In the genomic region with DNA sequence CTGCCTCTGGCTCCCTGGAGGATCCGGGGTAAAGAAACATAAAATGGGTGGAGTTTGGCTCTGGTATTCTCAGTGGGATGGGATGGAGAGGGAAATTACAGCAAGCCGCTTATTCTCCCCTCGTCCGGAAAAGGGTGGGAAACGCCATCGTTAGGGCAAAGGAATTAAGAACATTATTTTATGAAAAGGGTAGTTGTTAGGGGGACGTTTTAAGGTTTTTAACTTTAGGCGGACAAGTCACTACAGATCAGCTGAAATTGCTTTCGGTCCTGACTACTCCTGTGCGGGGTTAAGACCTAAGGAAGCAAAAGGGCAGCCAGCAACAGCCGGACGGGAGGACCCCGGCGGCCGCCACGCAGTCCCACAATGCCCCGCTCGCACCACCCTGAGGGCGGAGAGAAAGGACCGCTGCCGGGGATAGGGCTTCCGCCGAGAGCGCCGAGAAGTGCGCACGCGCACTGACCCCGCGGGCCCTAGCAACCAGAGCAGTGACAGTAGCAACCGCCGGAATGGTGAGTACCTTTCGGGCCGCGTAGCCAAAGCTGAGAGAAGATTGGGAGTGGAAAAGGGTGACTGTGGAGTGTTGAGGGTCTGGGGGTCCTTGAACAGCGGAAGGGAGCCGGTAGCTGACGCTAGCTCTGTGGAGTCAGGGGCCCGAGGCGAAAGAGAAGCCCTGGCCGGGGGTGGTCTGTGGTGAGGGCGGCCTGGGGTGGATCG, we compare ENCODE assay signal across 1 cellular context.
TF ChIP-seq lines count a peak whose summit lies in the region.

Gene DNAL1, plus strand, starts transcription at position 456 of the 717 bp plus-strand sequence. Its CDS starts 54 bp downstream, at position 510.

TF ChIP-seq in GM12878, 131 proteins besides CTCF, POLR2A, EP300 and RAD21 (continued from another document):
- TF ChIP-seq, protein P1, sequence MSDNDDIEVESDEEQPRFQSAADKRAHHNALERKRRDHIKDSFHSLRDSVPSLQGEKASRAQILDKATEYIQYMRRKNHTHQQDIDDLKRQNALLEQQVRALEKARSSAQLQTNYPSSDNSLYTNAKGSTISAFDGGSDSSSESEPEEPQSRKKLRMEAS (IDR thresholded peaks at IDR 0.05; ENCODE audit: low read depth, low read length), result peak; percentile 48; the same call in 1 of the 2 replicates
- TF ChIP-seq SREBF2 (IDR thresholded peaks at IDR 0.05; ENCODE audit: low read length), result no peak
- peak; percentile 85 for TF ChIP-seq SIN3A (IDR thresholded peaks at IDR 0.05; ENCODE audit: low read depth, low read length)
- peak; percentile 14 for TF ChIP-seq SP1 (IDR thresholded peaks at IDR 0.05; ENCODE audit: low read depth, low read length)
- no peak for TF ChIP-seq EGR1 (IDR thresholded peaks at IDR 0.05; ENCODE audit: borderline replicate concordance in 1 of 2, low read depth in 2 of 2, low read length in 2 of 2)
- TF ChIP-seq SREBF1 (IDR thresholded peaks at IDR 0.05; ENCODE audit: low read length), result no peak
- TF ChIP-seq, protein P2, sequence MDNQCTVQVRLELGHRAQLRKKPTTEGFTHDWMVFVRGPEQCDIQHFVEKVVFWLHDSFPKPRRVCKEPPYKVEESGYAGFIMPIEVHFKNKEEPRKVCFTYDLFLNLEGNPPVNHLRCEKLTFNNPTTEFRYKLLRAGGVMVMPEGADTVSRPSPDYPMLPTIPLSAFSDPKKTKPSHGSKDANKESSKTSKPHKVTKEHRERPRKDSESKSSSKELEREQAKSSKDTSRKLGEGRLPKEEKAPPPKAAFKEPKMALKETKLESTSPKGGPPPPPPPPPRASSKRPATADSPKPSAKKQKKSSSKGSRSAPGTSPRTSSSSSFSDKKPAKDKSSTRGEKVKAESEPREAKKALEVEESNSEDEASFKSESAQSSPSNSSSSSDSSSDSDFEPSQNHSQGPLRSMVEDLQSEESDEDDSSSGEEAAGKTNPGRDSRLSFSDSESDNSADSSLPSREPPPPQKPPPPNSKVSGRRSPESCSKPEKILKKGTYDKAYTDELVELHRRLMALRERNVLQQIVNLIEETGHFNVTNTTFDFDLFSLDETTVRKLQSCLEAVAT (IDR thresholded peaks at IDR 0.05), result no peak; the same call in 1 of the 2 replicates
- 0 out of 2 replicates have a peak, but pooled peaks have one; percentile 12 for TF ChIP-seq DPF2 (IDR thresholded peaks at IDR 0.05)
- peak; percentile 52; the same call in 1 of the 2 replicates for TF ChIP-seq HCFC1 (IDR thresholded peaks at IDR 0.05; ENCODE audit: low read length)
- TF ChIP-seq ZNF24 (IDR thresholded peaks at IDR 0.05), result no peak
- TF ChIP-seq E2F4 (IDR thresholded peaks at IDR 0.05; ENCODE audit: low read depth, low read length), result no peak
- TF ChIP-seq CEBPB (IDR thresholded peaks at IDR 0.05; ENCODE audit: borderline replicate concordance in 1 of 2, low read depth in 2 of 2, low read length in 2 of 2), result no peak
- TF ChIP-seq MEF2B (IDR thresholded peaks at IDR 0.05; ENCODE audit: partially characterized antibody, poor library complexity, severe bottlenecking), result no peak
- TF ChIP-seq FOS (IDR thresholded peaks at IDR 0.05; ENCODE audit: borderline replicate concordance, extremely low read depth, insufficient read length), result no peak
- TF ChIP-seq ETV6 (conservative IDR thresholded peaks at IDR 0.05 in 1 of 2, IDR thresholded peaks at IDR 0.05 in 1 of 2; ENCODE audit: borderline replicate concordance in 1 of 2, low read depth in 1 of 2), result no peak
- TF ChIP-seq, protein P3, sequence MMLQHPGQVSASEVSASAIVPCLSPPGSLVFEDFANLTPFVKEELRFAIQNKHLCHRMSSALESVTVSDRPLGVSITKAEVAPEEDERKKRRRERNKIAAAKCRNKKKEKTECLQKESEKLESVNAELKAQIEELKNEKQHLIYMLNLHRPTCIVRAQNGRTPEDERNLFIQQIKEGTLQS (IDR thresholded peaks at IDR 0.05; ENCODE audit: borderline replicate concordance, extremely low read depth, low read depth, low read length), result no peak
- TF ChIP-seq FOXM1 (IDR thresholded peaks at IDR 0.05; ENCODE audit: low read depth, low read length), result no peak
- TF ChIP-seq ZSCAN29 (IDR thresholded peaks at IDR 0.05), result no peak
- TF ChIP-seq SRF (IDR thresholded peaks at IDR 0.05; ENCODE audit: low read depth in 2 of 2, low read length in 2 of 2), result peak in 1 of 2 experiments; percentile 32; a peak in 1 of 4 replicates
- peak; percentile 31 for TF ChIP-seq SIX5 (IDR thresholded peaks at IDR 0.05; ENCODE audit: low read depth, low read length, severe bottlenecking)
- TF ChIP-seq BHLHE40 (IDR thresholded peaks at IDR 0.05; ENCODE audit: borderline replicate concordance in 1 of 2, low read depth in 2 of 2, low read length in 1 of 2), result peak in 1 of 2 experiments; percentile 34; a peak in 1 of 4 replicates
- peak; percentile 76; the same call in 1 of the 2 replicates for TF ChIP-seq TAF1 (IDR thresholded peaks at IDR 0.05; ENCODE audit: borderline replicate concordance, low read depth, low read length)
- no peak for TF ChIP-seq RCOR1 (conservative IDR thresholded peaks at IDR 0.05; ENCODE audit: low read depth, low read length)
- TF ChIP-seq, protein P4, sequence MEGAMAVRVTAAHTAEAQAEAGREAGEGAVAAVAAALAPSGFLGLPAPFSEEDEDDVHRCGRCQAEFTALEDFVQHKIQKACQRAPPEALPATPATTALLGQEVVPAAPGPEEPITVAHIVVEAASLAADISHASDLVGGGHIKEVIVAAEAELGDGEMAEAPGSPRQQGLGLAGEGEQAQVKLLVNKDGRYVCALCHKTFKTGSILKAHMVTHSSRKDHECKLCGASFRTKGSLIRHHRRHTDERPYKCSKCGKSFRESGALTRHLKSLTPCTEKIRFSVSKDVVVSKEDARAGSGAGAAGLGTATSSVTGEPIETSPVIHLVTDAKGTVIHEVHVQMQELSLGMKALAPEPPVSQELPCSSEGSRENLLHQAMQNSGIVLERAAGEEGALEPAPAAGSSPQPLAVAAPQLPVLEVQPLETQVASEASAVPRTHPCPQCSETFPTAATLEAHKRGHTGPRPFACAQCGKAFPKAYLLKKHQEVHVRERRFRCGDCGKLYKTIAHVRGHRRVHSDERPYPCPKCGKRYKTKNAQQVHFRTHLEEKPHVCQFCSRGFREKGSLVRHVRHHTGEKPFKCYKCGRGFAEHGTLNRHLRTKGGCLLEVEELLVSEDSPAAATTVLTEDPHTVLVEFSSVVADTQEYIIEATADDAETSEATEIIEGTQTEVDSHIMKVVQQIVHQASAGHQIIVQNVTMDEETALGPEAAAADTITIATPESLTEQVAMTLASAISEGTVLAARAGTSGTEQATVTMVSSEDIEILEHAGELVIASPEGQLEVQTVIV (IDR thresholded peaks at IDR 0.05; ENCODE audit: borderline replicate concordance, partially characterized antibody), result no peak
- peak; percentile 83; the same call in 1 of the 2 replicates for TF ChIP-seq SMAD5 (IDR thresholded peaks at IDR 0.05; ENCODE audit: low read depth)
- peak; percentile 33; the same call in 1 of the 2 replicates for TF ChIP-seq BACH1 (IDR thresholded peaks at IDR 0.05; ENCODE audit: borderline replicate concordance)
- peak; percentile 69; the same call in 1 of the 2 replicates for TF ChIP-seq RELB (IDR thresholded peaks at IDR 0.05; ENCODE audit: low read depth)
- TF ChIP-seq SPI1 (IDR thresholded peaks at IDR 0.05; ENCODE audit: borderline replicate concordance, insufficient read depth, low read depth, low read length), result no peak
- TF ChIP-seq IKZF1 (conservative IDR thresholded peaks at IDR 0.05), result peak; percentile 58
- no peak for TF ChIP-seq IRF4 (IDR thresholded peaks at IDR 0.05; ENCODE audit: low read depth, low read length)
- TF ChIP-seq FOXK2 (IDR thresholded peaks at IDR 0.05), result no peak
- TF ChIP-seq SMAD1 (IDR thresholded peaks at IDR 0.05; ENCODE audit: low read depth, partially characterized antibody), result peak; percentile 79
- no peak for TF ChIP-seq PRDM15 (CRISPR knock-in tag; IDR thresholded peaks at IDR 0.05)
- peak; percentile 87 for TF ChIP-seq NR2C1 (IDR thresholded peaks at IDR 0.05)
- no peak for TF ChIP-seq RFX5 (IDR thresholded peaks at IDR 0.05; ENCODE audit: low read depth, low read length)
